Comparison of ENCODE assay signal across 20 cellular contexts in genomic region chr3:72320911-72321385, GRCh38.
A peak's percentile ranks its signal among the peaks of the same experiment; 100 is the strongest.
DNase-seq lines count a peak whose midpoint lies in the region; ATAC-seq and TF ChIP-seq lines count a peak whose summit lies in the region.
"Had no signal": no experiment of that assay in that cellular context is flagged by ENCODE, and none has a peak within 500 bp of the region (broad histone marks: within the 10 kb centered on the region; RNA-seq: fewer than 3 reads in every experiment).

No MANE protein-coding gene starts in this region.

- ATAC-seq in Right ventricle myocardium inferior (peak; percentile 49), heart right ventricle (peak in 3 of 8 donors; percentile 22 to 62 (median 44)), HG03196 (IDR thresholded peaks at IDR 0.05; ENCODE audit: unreplicated experiment) (no peak)
- ATAC-seq: CD8-positive, alpha-beta T cell; HCT116 had no signal

- TF ChIP-seq POLR2A in testis (IDR thresholded peaks at IDR 0.05), result no peak

- peaks cover 12 to 44% (median 22%) of the 10 kb centered on the region in 9 donors for H3K4me1 ChIP-seq in heart right ventricle
- H3K4me1 ChIP-seq in testis, result peaks cover 40% of the 10 kb centered on the region

- intact Hi-C loops in Right ventricle myocardium inferior (cut with DNase I) (no loop called here), cardiac septum (cut with DNase I) (loop anchor here (5.0 kb wide), 1 partner anchor 161 kb away; no protein-coding TSS in a partner anchor), heart right ventricle (cut with DNase I) (no loop called here), testis (cut with DNase I; ENCODE audit: low total_unique reads) (no loop called here), posterior cingulate gyrus (cut with DNase I) (no loop called here)

- peaks cover 0 to 6% (median 0%) of the 10 kb centered on the region in 11 donors for H3K9me3 ChIP-seq in heart right ventricle
- no peaks in the 10 kb centered on the region for H3K9me3 ChIP-seq in testis
- H3K9me3 ChIP-seq: MG63 had no signal

- DNase-seq in Right ventricle myocardium inferior (ENCODE audit: missing footprints) (no peak), cardiac septum (ENCODE audit: low spot score) (no peak), heart right ventricle (peak; percentile 42 to 47), left kidney (ENCODE audit: low read depth, low spot score) (peak; percentile 35), testis (peak; percentile 90), posterior cingulate gyrus (no peak), NAMALWA (ENCODE audit: low spot score) (no peak)
- DNase-seq: CD8-positive, alpha-beta T cell; DND-41; KG1; MG63; NCI-H2029; NCI-H446 treated with DMSO at 0.1 percent for 48 hours; NCI-H526 treated with DMSO at 0.1 percent for 48 hours; PC-9; SHP77 had no signal

- H3K27ac ChIP-seq in heart right ventricle, result peak overlapping the region in 2 of 10 donors; percentile 52 to 57
- peak overlapping the region; percentile 52 to 59 for H3K27ac ChIP-seq in testis
- H3K27ac ChIP-seq: 22Rv1, C4-2B, PC-9 had no signal

- TF ChIP-seq CTCF in heart right ventricle (IDR thresholded peaks at IDR 0.05) (no peak), testis (IDR thresholded peaks at IDR 0.05) (no peak)

- 53 to 58% methylated on average over 5 of the region's 5 CpGs for WGBS in heart right ventricle, 2 donors
- WGBS in testis, 2 donors, result 48 to 52% methylated on average over 5 of the region's 5 CpGs

- no peaks in the 10 kb centered on the region for H3K27me3 ChIP-seq in heart right ventricle
- no peaks in the 10 kb centered on the region for H3K27me3 ChIP-seq in testis
- H3K27me3 ChIP-seq: MG63 had no signal

- H3K36me3 ChIP-seq in heart right ventricle (no peaks in the 10 kb centered on the region), testis (ENCODE audit: low read depth, missing control alignments) (no peaks in the 10 kb centered on the region)
- H3K36me3 ChIP-seq: MG63 had no signal

- H3K4me3 ChIP-seq in heart right ventricle, result no peak overlapping the region
- H3K4me3 ChIP-seq in testis, result no peak overlapping the region
- H3K4me3 ChIP-seq: MG63, PC-9 had no signal

Comparison
In these comparisons a context has a peak if more than half of its experiments do, and no peak if none do; other contexts are left out.
1. DNase-seq: peak in heart right ventricle (2 of 2), left kidney (single experiment) and testis (single experiment); none in Right ventricle myocardium inferior (single experiment), cardiac septum (single experiment), posterior cingulate gyrus (0 of 10) and NAMALWA (single experiment).